ENCODE assay signal across 22 cellular contexts in genomic region chr18:10336749-10337148, GRCh38.
"Had no signal": no experiment of that assay in that cellular context is flagged by ENCODE, and none has a peak within 500 bp of the region (broad histone marks: within the 10 kb centered on the region; RNA-seq: fewer than 3 reads in every experiment).

No MANE protein-coding gene starts in this region.

- H3K4me3 ChIP-seq: esophagus squamous epithelium, heart right ventricle, skin epidermis, stomach had no signal

- DNase-seq: activated CD4-positive, alpha-beta T cell treated with anti-CD3 and anti-CD28 coated beads for 36 hours; activated CD4-positive, alpha-beta T cell treated with anti-CD3 and anti-CD28 coated beads, Interleukin-2, amount 50 U/mL, for 4 hours; activated CD8-positive, alpha-beta memory T cell treated with anti-CD3 and anti-CD28 coated beads, Interleukin-2, amount 50 U/mL, for 48 hours; activated naive CD4-positive, alpha-beta T cell treated with Interleukin-2 at 50 U/mL for 16 hours; activated naive CD8-positive, alpha-beta T cell treated with anti-CD3 and anti-CD28 coated beads for 36 hours; activated T-cell treated with anti-CD3 and anti-CD28 coated beads, Interleukin-2, amount 50 U/mL, for 4 hours; effector memory CD4-positive, alpha-beta T cell; esophagus squamous epithelium; heart right ventricle; islet precursor cell; nephron progenitor cell; nucleus accumbens; stimulated activated CD4-positive, alpha-beta T cell treated with anti-CD3 and anti-CD28 coated beads, Interleukin-2, amount 100 ng/mL, for 24 hours; stomach; T1000; trophoblast cell had no signal

- H3K27me3 ChIP-seq: esophagus squamous epithelium, heart right ventricle, stomach had no signal

- H3K4me1 ChIP-seq: heart right ventricle, parathyroid adenoma, stomach had no signal

- H3K36me3 ChIP-seq: esophagus squamous epithelium, heart right ventricle, stomach had no signal

- H3K27ac ChIP-seq: esophagus squamous epithelium, heart right ventricle, parathyroid adenoma, stomach had no signal

- H3K9ac ChIP-seq: parathyroid adenoma had no signal

- H3K9me3 ChIP-seq: esophagus squamous epithelium, heart right ventricle, stomach had no signal

- ATAC-seq: activated CD4-positive, alpha-beta T cell treated with anti-CD3 and anti-CD28 coated beads for 36 hours; activated T-cell treated with anti-CD3 and anti-CD28 coated beads, Interleukin-2, amount 50 U/mL, for 4 hours; right cardiac atrium; stimulated activated memory B cell treated with anti-CD40 and anti-IgM and Interleukin-4, amounts not matched to agents 10 μg/mL and 1 μg/mL and 100 μg/mL, for 72 hours; WTC11 had no signal

- FAIRE-seq: colon had no signal

- H3K79me2 ChIP-seq: parathyroid adenoma had no signal

- H2AFZ ChIP-seq: parathyroid adenoma had no signal
